Comparison of ENCODE assay signal across 26 cellular contexts in genomic region chr4:46393606-46394005, GRCh38. TPM values are rescaled to one million over a fixed set of nuclear protein-coding genes. Genes with fewer than 3 reads are reported as not detected.
A peak's percentile ranks its signal among the peaks of the same experiment; 100 is the strongest.
DNase-seq lines count a peak whose midpoint lies in the region; ATAC-seq and TF ChIP-seq lines count a peak whose summit lies in the region.
"Had no signal": no experiment of that assay in that cellular context is flagged by ENCODE, and none has a peak within 500 bp of the region (broad histone marks: within the 10 kb centered on the region; RNA-seq: fewer than 3 reads in every experiment).

No MANE protein-coding gene starts in this region.

- no peaks in the 10 kb centered on the region for H3K4me1 ChIP-seq in A673 (ENCODE audit: insufficient read depth, low read length, poor library complexity, severe bottlenecking)
- H3K4me1 ChIP-seq: BLaER1 treated with 17β-estradiol and CSF1 and Interleukin-3, amounts not matched to agents 10 nM and 100 nM had no signal

- no peak for TF ChIP-seq CTCF in A673 (conservative IDR thresholded peaks at IDR 0.05; ENCODE audit: low read depth, low read length)

- H3K27me3 ChIP-seq in A673 (replicated peaks; ENCODE audit: insufficient read depth, low read depth, low read length, poor library complexity) = peaks cover 59% of the 10 kb centered on the region
- H3K27me3 ChIP-seq: BLaER1 treated with 17β-estradiol and CSF1 and Interleukin-3, amounts not matched to agents 10 nM and 100 nM had no signal

- intact Hi-C loops in A673 (cut with micrococcal nuclease; ENCODE audit: unreplicated experiment) = no loop called here

- BruUV-seq in A673 (replicated peaks; lab: Mats Ljungman, UMichigan) = no TSS peak

- H3K27ac ChIP-seq in A673 (ENCODE audit: low read depth, low read length, poor library complexity, severe bottlenecking) = no peak overlapping the region
- H3K27ac ChIP-seq: BLaER1 treated with 17β-estradiol and CSF1 and Interleukin-3, amounts not matched to agents 10 nM and 100 nM; GM23248; KMS-11; SK-N-MC had no signal

- no peak overlapping the region for H3K4me3 ChIP-seq in A673 (ENCODE audit: low read depth, low read length, poor library complexity, severe bottlenecking)
- H3K4me3 ChIP-seq: BLaER1 treated with 17β-estradiol and CSF1 and Interleukin-3, amounts not matched to agents 10 nM and 100 nM; GM23248; SK-N-MC had no signal

- peak; percentile 88 for ATAC-seq in GM18870 (IDR thresholded peaks at IDR 0.05; ENCODE audit: unreplicated experiment)
- ATAC-seq in HG02678 (IDR thresholded peaks at IDR 0.05; ENCODE audit: unreplicated experiment) = peak; percentile 53
- ATAC-seq in HG03442 (IDR thresholded peaks at IDR 0.05; ENCODE audit: unreplicated experiment) = peak; percentile 60
- ATAC-seq in GM21619 (IDR thresholded peaks at IDR 0.05; ENCODE audit: unreplicated experiment) = no peak

- POLR2A ChIA-PET in A673 (lab: Charles Lee; ENCODE audit: low non-redundant PET) = no interaction called here

- no peaks in the 10 kb centered on the region for H3K9me3 ChIP-seq in A673 (ENCODE audit: low read depth, low read length, poor library complexity, severe bottlenecking)

- CTCF ChIA-PET in A673 (lab: Charles Lee) = no interaction called here

- H3K36me3 ChIP-seq in A673 (ENCODE audit: insufficient read depth, low read length, poor library complexity, severe bottlenecking) = no peaks in the 10 kb centered on the region
- H3K36me3 ChIP-seq: BLaER1 treated with 17β-estradiol and CSF1 and Interleukin-3, amounts not matched to agents 10 nM and 100 nM had no signal

- DNase-seq in NAMALWA (ENCODE audit: low spot score) = no peak
- no peak for DNase-seq in A673 (ENCODE audit: low spot score)
- DNase-seq in HuH-7.5 (ENCODE audit: low spot score) = no peak
- DNase-seq: AML-193; CD4-positive, alpha-beta T cell; GM23248; H9; HFFc6; IMR-90; NCI-H1092; NCI-H1417 treated with DMSO at 0.1 percent for 48 hours; NCI-H187; NCI-H2081 treated with DMSO at 0.1 percent for 48 hours; NCI-H2171; NCI-H226; NCI-H510A; NCI-H69; SIG-M5 had no signal

RNA-seq across cellular contexts. Expression of gene GABRA2, which starts 3.7 kb away (rescaled TPM):
- total RNA-seq in A673 (2021) = 0.07 and 0.47 TPM in 2 replicates
- total RNA-seq: CD4-positive, alpha-beta T cell; GM23248; HFFc6; T-helper 1 cell treated with Interleukin-12 subunit alpha and Interleukin-12 subunit beta and Interleukin-4 antibody, amounts not matched to agents 30 ng/mL and 1 ng/mL, for 36 hours had no signal
